In the genomic region with DNA sequence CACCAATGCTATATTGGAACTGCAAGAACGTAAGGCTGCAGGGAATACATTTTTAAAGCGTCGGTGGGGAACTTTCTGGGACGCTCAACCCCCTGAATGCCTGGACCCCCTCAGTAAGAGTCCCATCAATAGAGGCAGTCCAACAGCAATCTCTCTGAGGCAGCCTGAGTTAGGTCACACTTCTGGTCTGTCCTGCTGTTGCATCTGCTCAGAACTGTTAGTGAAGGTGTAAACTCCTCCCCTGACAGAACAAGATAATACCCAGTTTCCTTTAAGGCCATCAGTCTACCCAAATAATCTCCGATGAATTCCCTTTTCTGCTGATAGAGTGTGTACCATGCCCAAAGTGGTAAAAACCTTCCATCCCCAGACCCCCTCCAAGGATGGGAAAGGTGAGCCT, we compare ENCODE assay signal across 8 cellular contexts. TPM values are rescaled to one million over a fixed set of nuclear protein-coding genes. Genes with fewer than 3 reads are reported as not detected.
DNase-seq lines count a peak whose midpoint lies in the region; ATAC-seq and TF ChIP-seq lines count a peak whose summit lies in the region.

No MANE protein-coding gene starts in this region.

- no peak for TF ChIP-seq EP300 in stomach (IDR thresholded peaks at IDR 0.05)

- H3K27ac ChIP-seq in stomach, result peak overlapping the region in 1 of 5 donors; percentile 86

- H3K4me1 ChIP-seq in stomach, result peaks cover 14 to 40% (median 22%) of the 10 kb centered on the region in 4 donors

- peaks cover 5% of the 10 kb centered on the region for H3K36me3 Mint-ChIP-seq in activated CD4-positive, alpha-beta T cell treated with anti-CD3 and anti-CD28 coated beads, Interleukin-2, amount 10 ng/mL, durations not matched to agents 24 days and 14 days (ENCODE audit: low read depth)
- H3K36me3 Mint-ChIP-seq in activated B cell treated with CpG ODN at 0.5 μM for 24 hours (ENCODE audit: low read depth), result peaks cover 14% of the 10 kb centered on the region

- peak overlapping the region; percentile 92; the same call in 1 of the 2 replicates for H3K4me3 ChIP-seq in iPS-18c (ENCODE audit: insufficient read depth, low read depth, low read length)
- H3K4me3 ChIP-seq in stomach, result peak overlapping the region; percentile 63 to 85 (median 80)

- no peak overlapping the region for H3K27ac Mint-ChIP-seq in activated CD4-positive, alpha-beta T cell treated with anti-CD3 and anti-CD28 coated beads, Interleukin-2, amount 10 ng/mL, durations not matched to agents 24 days and 14 days
- H3K27ac Mint-ChIP-seq in activated B cell treated with CpG ODN at 0.5 μM for 24 hours, result no peak overlapping the region

- peak overlapping the region; percentile 98 for H3K4me3 Mint-ChIP-seq in activated CD4-positive, alpha-beta T cell treated with anti-CD3 and anti-CD28 coated beads, Interleukin-2, amount 10 ng/mL, durations not matched to agents 24 days and 14 days
- peak overlapping the region; percentile 99 for H3K4me3 Mint-ChIP-seq in activated B cell treated with CpG ODN at 0.5 μM for 24 hours

- ATAC-seq in activated B cell treated with CpG ODN at 0.5 μM for 24 hours (ENCODE audit: low read depth), result no peak
- no peak for ATAC-seq in HG03039 (IDR thresholded peaks at IDR 0.05; ENCODE audit: unreplicated experiment)

- DNase-seq in activated CD4-positive, alpha-beta T cell treated with anti-CD3 and anti-CD28 coated beads, Interleukin-2, amount 10 ng/mL, durations not matched to agents 24 days and 14 days, result no peak
- no peak for DNase-seq in activated CD4-positive, alpha-beta T cell treated with anti-CD3 and anti-CD28 coated beads, Interleukin-2, amount 50 U/mL, for 48 hours
- DNase-seq in activated B cell treated with CpG ODN at 0.5 μM for 24 hours (no peak), stomach (no peak), nucleus accumbens (lab: John Stamatoyannopoulos, UW) (no peak)
- no peak for DNase-seq in activated CD4-positive, CD25-positive, alpha-beta regulatory T cell treated with anti-CD3 and anti-CD28 coated beads, Interleukin-2, amount 50 U/mL, for 72 hours

- TF ChIP-seq POLR2A in stomach (IDR thresholded peaks at IDR 0.05), result no peak

- H3K36me3 ChIP-seq in stomach, result no peaks in the 10 kb centered on the region

- 58 to 73% (median 66%) methylated on average over 5 of the region's 5 CpGs for WGBS in stomach, 5 donors

- no peaks in the 10 kb centered on the region for H3K27me3 ChIP-seq in stomach

- TF ChIP-seq CTCF in activated B cell treated with CpG ODN at 0.5 μM for 24 hours (IDR thresholded peaks at IDR 0.05) (no peak), stomach (IDR thresholded peaks at IDR 0.05) (no peak)

- peaks cover 22% of the 10 kb centered on the region for H3K4me1 Mint-ChIP-seq in activated CD4-positive, alpha-beta T cell treated with anti-CD3 and anti-CD28 coated beads, Interleukin-2, amount 10 ng/mL, durations not matched to agents 24 days and 14 days
- peaks cover 39% of the 10 kb centered on the region for H3K4me1 Mint-ChIP-seq in activated B cell treated with CpG ODN at 0.5 μM for 24 hours

- intact Hi-C loops in activated CD4-positive, alpha-beta T cell treated with anti-CD3 and anti-CD28 coated beads, Interleukin-2, amount 10 ng/mL, durations not matched to agents 24 days and 14 days (cut with micrococcal nuclease), result loop anchor here (5.0 to 10.0 kb wide), 3 partner anchors 1372 to 1807 kb away; a partner anchor contains a TSS
- intact Hi-C loops in activated B cell treated with CpG ODN at 0.5 μM for 24 hours (cut with micrococcal nuclease) (loop anchor here (5.0 to 10.0 kb wide), 2 partner anchors 863 to 1810 kb away; a partner anchor contains a TSS), stomach (cut with DNase I; ENCODE audit: low total_unique reads) (no loop called here)

- CTCF ChIA-PET in activated B cell treated with CpG ODN at 0.5 μM for 24 hours (lab: Charles Lee), result interaction anchor here (2.9 kb wide), 1 partner anchor 18 kb away, joined by 7 read pairs; no protein-coding TSS in a partner anchor

- H3K27me3 Mint-ChIP-seq in activated CD4-positive, alpha-beta T cell treated with anti-CD3 and anti-CD28 coated beads, Interleukin-2, amount 10 ng/mL, durations not matched to agents 24 days and 14 days, result peaks cover 7% of the 10 kb centered on the region
- no peaks in the 10 kb centered on the region for H3K27me3 Mint-ChIP-seq in activated B cell treated with CpG ODN at 0.5 μM for 24 hours

- POLR2A ChIA-PET in activated B cell treated with CpG ODN at 0.5 μM for 24 hours (lab: Charles Lee), result interaction anchor here (0.9 to 1.9 kb wide), 5 partner anchors 12 to 674 kb away, joined by 3 to 67 read pairs (median 7); a partner anchor contains a TSS

- H3K9me3 Mint-ChIP-seq in activated CD4-positive, alpha-beta T cell treated with anti-CD3 and anti-CD28 coated beads, Interleukin-2, amount 10 ng/mL, durations not matched to agents 24 days and 14 days, result no peaks in the 10 kb centered on the region
- peaks cover 8% of the 10 kb centered on the region for H3K9me3 Mint-ChIP-seq in activated B cell treated with CpG ODN at 0.5 μM for 24 hours

- H3K9me3 ChIP-seq in iPS-18c (ENCODE audit: control insufficient read depth, insufficient read depth, low read length) (no peaks in the 10 kb centered on the region), stomach (peaks cover 0 to 21% (median 4%) of the 10 kb centered on the region in 4 donors)

RNA-seq across cellular contexts. Expression of a gene that starts 1.1 kb away (rescaled TPM):
- total RNA-seq in activated CD4-positive, alpha-beta T cell treated with anti-CD3 and anti-CD28 coated beads, Interleukin-2, amount 10 ng/mL, durations not matched to agents 24 days and 14 days, result 23.8 and 25.9 TPM in 2 replicates
- total RNA-seq in activated B cell treated with CpG ODN at 0.5 μM for 24 hours, result 24.8 and 25.9 TPM in 2 replicates
- total RNA-seq in stomach, result 10 to 100 TPM in 3 of 5 donors, 1 to 10 TPM in 2; 1.8 to 31.6 (median 12.1) TPM
- polyA plus RNA-seq in stomach, result 1 to 10 TPM; 2.7 to 3.7 (median 3.4) TPM
